11 cellular contexts compared by ENCODE assay signal in the genomic region with DNA sequence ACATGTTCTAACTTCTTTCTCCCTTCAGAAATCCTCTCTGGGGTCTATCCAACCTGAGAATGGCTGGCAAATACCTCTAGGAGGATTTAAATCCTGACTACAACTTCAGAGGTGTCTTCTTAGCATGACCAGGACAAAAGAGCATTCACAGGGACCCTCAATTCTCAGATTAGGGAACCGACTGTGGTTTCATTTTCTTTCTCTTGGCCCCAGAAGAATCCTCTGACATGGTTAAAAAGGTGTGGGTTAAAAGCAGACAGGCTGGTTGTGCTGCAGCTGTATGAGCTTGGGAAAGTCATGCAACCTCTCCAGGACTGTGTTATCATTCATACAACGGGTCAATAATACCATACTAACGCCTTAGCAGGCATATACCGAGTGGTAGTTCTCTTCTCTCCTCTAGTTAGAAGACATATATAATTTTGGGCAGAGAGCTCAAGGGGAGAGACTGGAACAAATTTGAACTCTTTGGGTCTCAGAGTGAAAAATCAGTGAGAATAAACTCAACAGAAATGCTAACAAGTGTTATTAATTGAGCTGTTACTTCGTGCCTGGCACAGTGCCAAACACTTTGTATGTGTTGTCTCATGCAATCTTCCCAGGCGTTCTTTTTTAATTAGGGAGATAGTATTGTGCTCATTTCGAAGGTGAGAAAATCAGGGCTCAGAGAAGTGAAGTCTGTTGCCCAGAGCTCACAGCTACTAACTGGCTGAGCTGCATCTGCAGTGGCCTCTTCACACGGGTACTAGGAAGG. TPM values are rescaled to one million over a fixed set of nuclear protein-coding genes. Genes with fewer than 3 reads are reported as not detected.
A peak's percentile ranks its signal among the peaks of the same experiment; 100 is the strongest.
DNase-seq lines count a peak whose midpoint lies in the region; ATAC-seq and TF ChIP-seq lines count a peak whose summit lies in the region.
"Had no signal": no experiment of that assay in that cellular context is flagged by ENCODE, and none has a peak within 500 bp of the region (broad histone marks: within the 10 kb centered on the region; RNA-seq: fewer than 3 reads in every experiment).

No MANE protein-coding gene starts in this region.

- no peaks in the 10 kb centered on the region for H4K20me1 ChIP-seq in GM23338 (replicated peaks; ENCODE audit: insufficient read depth)

- H2AFZ ChIP-seq in GM23338 = peak overlapping the region; percentile 81

- no peak for TF ChIP-seq CTCF in GM23338 (conservative IDR thresholded peaks at IDR 0.05; ENCODE audit: low read depth in 2 of 2)
- no peak for TF ChIP-seq CTCF in body of pancreas (IDR thresholded peaks at IDR 0.05)
- no peak for TF ChIP-seq CTCF in CD4-positive, alpha-beta T cell (IDR thresholded peaks at IDR 0.05)

- no peaks in the 10 kb centered on the region for H3K9me3 ChIP-seq in adipocyte (ENCODE audit: control insufficient read depth, low read length)
- no peaks in the 10 kb centered on the region for H3K9me3 ChIP-seq in body of pancreas
- H3K9me3 ChIP-seq in CD4-positive, alpha-beta T cell (ENCODE audit: control insufficient read depth, low read length) = no peaks in the 10 kb centered on the region

- ATAC-seq in GM18498 (IDR thresholded peaks at IDR 0.05; ENCODE audit: unreplicated experiment) (peak; percentile 60), GM23338 (no peak), naive B cell (ENCODE audit: low read depth in 2 of 2) (no peak), body of pancreas (no peak)
- ATAC-seq in CD4-positive, alpha-beta T cell (ENCODE audit: poor library complexity) = no peak

- H3K9ac ChIP-seq in adipocyte (ENCODE audit: low read length) = peak overlapping the region; percentile 73

- peaks cover 2% of the 10 kb centered on the region for H3K27me3 Mint-ChIP-seq in GM23338 (ENCODE audit: insufficient read depth, low read depth, poor library complexity)
- no peaks in the 10 kb centered on the region for H3K27me3 Mint-ChIP-seq in naive B cell
- no peaks in the 10 kb centered on the region for H3K27me3 Mint-ChIP-seq in CD4-positive, alpha-beta T cell

- no peak for TF ChIP-seq POLR2A in body of pancreas (IDR thresholded peaks at IDR 0.05)

- H3K27me3 ChIP-seq in GM23338 (ENCODE audit: insufficient read depth) (no peaks in the 10 kb centered on the region), adipocyte (replicated peaks; ENCODE audit: control insufficient read depth, insufficient read depth, low read length) (no peaks in the 10 kb centered on the region), body of pancreas (no peaks in the 10 kb centered on the region)
- H3K27me3 ChIP-seq in CD4-positive, alpha-beta T cell (ENCODE audit: control insufficient read depth, insufficient read depth, low read length) = no peaks in the 10 kb centered on the region

- H3K79me2 ChIP-seq in GM23338 (replicated peaks; ENCODE audit: insufficient read depth) = no peaks in the 10 kb centered on the region

- no peaks in the 10 kb centered on the region for H3F3A ChIP-seq in GM23338 (replicated peaks; ENCODE audit: low read depth)

- WGBS in body of pancreas, 2 donors = 41 to 44% methylated on average over 8 of the region's 8 CpGs

- H3K4me1 ChIP-seq in GM23338 (ENCODE audit: insufficient read depth) = peaks cover 9% of the 10 kb centered on the region
- H3K4me1 ChIP-seq in adipocyte (ENCODE audit: control insufficient read depth, insufficient read depth, low read length) = peaks cover 37% of the 10 kb centered on the region
- H3K4me1 ChIP-seq in body of pancreas = no peaks in the 10 kb centered on the region

- H3K4me1 Mint-ChIP-seq in GM23338 (peaks cover 24% of the 10 kb centered on the region), naive B cell (peaks cover 9 to 35% (median 28%) of the 10 kb centered on the region in 3 donors)
- peaks cover 11% of the 10 kb centered on the region for H3K4me1 Mint-ChIP-seq in CD4-positive, alpha-beta T cell (ENCODE audit: low read depth)

- H3K27ac Mint-ChIP-seq in GM23338 (no peak overlapping the region), naive B cell (peak overlapping the region in 4 of 6 donors; percentile 1 to 52 (median 28))
- no peak overlapping the region for H3K27ac Mint-ChIP-seq in CD4-positive, alpha-beta T cell

- H3K27ac ChIP-seq in GM23338 (ENCODE audit: low read depth) (no peak overlapping the region), body of pancreas (no peak overlapping the region)
- H3K27ac ChIP-seq in CD4-positive, alpha-beta T cell (ENCODE audit: low read depth, low read length) = no peak overlapping the region

- POLR2A ChIA-PET in CD4-positive, alpha-beta T cell (lab: Charles Lee) = no interaction called here

- H3K4me2 ChIP-seq in GM23338 = no peak overlapping the region

- H3K9me3 Mint-ChIP-seq in GM23338 (no peaks in the 10 kb centered on the region), naive B cell (no peaks in the 10 kb centered on the region)
- no peaks in the 10 kb centered on the region for H3K9me3 Mint-ChIP-seq in CD4-positive, alpha-beta T cell

- CTCF ChIA-PET in CD4-positive, alpha-beta T cell (lab: Charles Lee) = no interaction called here

- H3K4me3 Mint-ChIP-seq in GM23338 = no peak overlapping the region
- no peak overlapping the region for H3K4me3 Mint-ChIP-seq in naive B cell
- no peak overlapping the region for H3K4me3 Mint-ChIP-seq in CD4-positive, alpha-beta T cell

- H3K36me3 Mint-ChIP-seq in GM23338 (ENCODE audit: low read depth) (no peaks in the 10 kb centered on the region), naive B cell (peaks cover 12% of the 10 kb centered on the region in 2 donors)
- H3K36me3 Mint-ChIP-seq in CD4-positive, alpha-beta T cell (ENCODE audit: low read depth) = peaks cover 45% of the 10 kb centered on the region

- DNase-seq in GM23338 (ENCODE audit: low spot score) = no peak
- peak; percentile 28 for DNase-seq in adipocyte (ENCODE audit: low read depth)
- DNase-seq in naive B cell = no peak
- no peak for DNase-seq in midbrain (lab: John Stamatoyannopoulos, UW)
- DNase-seq in body of pancreas = no peak
- DNase-seq in COLO829 (ENCODE audit: low spot score) = no peak
- no peak for DNase-seq in CD4-positive, alpha-beta T cell
- DNase-seq: activated CD4-positive, alpha-beta T cell treated with anti-CD3 and anti-CD28 coated beads for 1 hour; NCI-H1436 had no signal

- H3K9me2 ChIP-seq in GM23338 (ENCODE audit: insufficient read depth) = no peaks in the 10 kb centered on the region

- intact Hi-C loops in body of pancreas (cut with DNase I) = no loop called here
- intact Hi-C loops in CD4-positive, alpha-beta T cell (cut with DNase I, micrococcal nuclease) = no loop called here

- H3K36me3 ChIP-seq in GM23338 (ENCODE audit: insufficient read depth) (no peaks in the 10 kb centered on the region), adipocyte (ENCODE audit: control insufficient read depth, insufficient read depth, low read length, severe bottlenecking) (no peaks in the 10 kb centered on the region), body of pancreas (replicated peaks in 1 of 2; ENCODE audit: insufficient read depth in 1 of 2, low read depth in 2 of 2) (no peaks in the 10 kb centered on the region)

- H3K4me3 ChIP-seq in GM23338 (no peak overlapping the region), adipocyte (ENCODE audit: low read length) (peak overlapping the region; percentile 33), body of pancreas (no peak overlapping the region)

TF ChIP-seq in GM23338, 12 proteins besides CTCF, POLR2A, EP300 and RAD21 (continues in another document):
- TF ChIP-seq EZH2phosphoT487 (IDR thresholded peaks at IDR 0.05; ENCODE audit: unreplicated experiment) (no peak), POLR2AphosphoS5 (IDR thresholded peaks at IDR 0.05; ENCODE audit: low read depth) (no peak), ZNF114 (CRISPR knock-in tag; IDR thresholded peaks at IDR 0.05) (no peak), STAT1 (IDR thresholded peaks at IDR 0.05; ENCODE audit: unreplicated experiment) (no peak), JUNB (IDR thresholded peaks at IDR 0.05; ENCODE audit: unreplicated experiment) (no peak), NANOG (IDR thresholded peaks at IDR 0.05; ENCODE audit: borderline replicate concordance) (no peak), CREB1 (CRISPR knock-in tag; IDR thresholded peaks at IDR 0.05; ENCODE audit: low read depth) (no peak), EZH2 (IDR thresholded peaks at IDR 0.05; ENCODE audit: low read depth, unreplicated experiment) (no peak), ZNF331 (CRISPR knock-in tag; IDR thresholded peaks at IDR 0.05; ENCODE audit: low read depth) (no peak)
- TF ChIP-seq, protein P1, sequence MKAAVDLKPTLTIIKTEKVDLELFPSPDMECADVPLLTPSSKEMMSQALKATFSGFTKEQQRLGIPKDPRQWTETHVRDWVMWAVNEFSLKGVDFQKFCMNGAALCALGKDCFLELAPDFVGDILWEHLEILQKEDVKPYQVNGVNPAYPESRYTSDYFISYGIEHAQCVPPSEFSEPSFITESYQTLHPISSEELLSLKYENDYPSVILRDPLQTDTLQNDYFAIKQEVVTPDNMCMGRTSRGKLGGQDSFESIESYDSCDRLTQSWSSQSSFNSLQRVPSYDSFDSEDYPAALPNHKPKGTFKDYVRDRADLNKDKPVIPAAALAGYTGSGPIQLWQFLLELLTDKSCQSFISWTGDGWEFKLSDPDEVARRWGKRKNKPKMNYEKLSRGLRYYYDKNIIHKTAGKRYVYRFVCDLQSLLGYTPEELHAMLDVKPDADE (IDR thresholded peaks at IDR 0.05) = no peak

RNA-seq across cellular contexts. Expression of gene INSYN2B, which starts 35.2 kb away (rescaled TPM):
- total RNA-seq in GM23338 (2014; rRNA removed; shearing (Covaris generic)) = 4.4 TPM in 1 of 2 replicates, not detected in the other
- polyA plus RNA-seq in GM23338 (2016; fragmentation: Nextera tagmentation; extraction: Ambion mirVana) (not detected in 2 replicates), naive B cell (ENCODE audit: low read depth in 6 of 6) (under 1 TPM in 3 of 6 donors, not detected in 3; 0.32 to 0.77 (median 0.37) TPM)
- total RNA-seq in body of pancreas = not detected
- not detected for total RNA-seq in CD4-positive, alpha-beta T cell
- total RNA-seq: G401 had no signal

Comparison
In these comparisons a context has a peak if more than half of its experiments do, and no peak if none do; other contexts are left out.
1. H3K27ac Mint-ChIP-seq: peak in naive B cell (4 of 6); none in GM23338 (single experiment) and CD4-positive, alpha-beta T cell (single experiment).